Comparison of ENCODE assay signal across 1 cellular context in genomic region chr1:113048064-113048463, GRCh38.
A peak's percentile ranks its signal among the peaks of the same experiment; 100 is the strongest.
TF ChIP-seq lines count a peak whose summit lies in the region.

No MANE protein-coding gene starts in this region.

TF ChIP-seq in HepG2, 621 proteins besides CTCF, POLR2A, EP300 and RAD21 (continued from another document):
- TF ChIP-seq MNT (IDR thresholded peaks at IDR 0.05): no peak
- peak; percentile 16; the same call in 1 of the 2 replicates for TF ChIP-seq HNF4G (IDR thresholded peaks at IDR 0.05; ENCODE audit: borderline replicate concordance, low read depth, low read length)
- TF ChIP-seq HNF4G (CRISPR knock-in tag; IDR thresholded peaks at IDR 0.05; ENCODE audit: borderline replicate concordance, low read depth): no peak
- peak; percentile 19; the same call in 1 of the 2 replicates for TF ChIP-seq ARID5B (CRISPR knock-in tag; IDR thresholded peaks at IDR 0.05)
- TF ChIP-seq ZSCAN25 (CRISPR knock-in tag; IDR thresholded peaks at IDR 0.05): peak; percentile 96
- no peak for TF ChIP-seq ZNF432 (CRISPR knock-in tag; IDR thresholded peaks at IDR 0.05; ENCODE audit: borderline replicate concordance)
- TF ChIP-seq DMTF1 (CRISPR knock-in tag; IDR thresholded peaks at IDR 0.05): no peak
- TF ChIP-seq ZBTB40 (IDR thresholded peaks at IDR 0.05): no peak
- TF ChIP-seq ZBTB40 (CRISPR knock-in tag; IDR thresholded peaks at IDR 0.05): no peak
- no peak for TF ChIP-seq SOX6 (IDR thresholded peaks at IDR 0.05)
- TF ChIP-seq SOX6 (CRISPR knock-in tag; IDR thresholded peaks at IDR 0.05): no peak
- no peak for TF ChIP-seq CHCHD3 (CRISPR knock-in tag; IDR thresholded peaks at IDR 0.05)
- TF ChIP-seq FOSL2 (CRISPR knock-in tag; IDR thresholded peaks at IDR 0.05): no peak
- TF ChIP-seq ATF7-NPFF (CRISPR knock-in tag; IDR thresholded peaks at IDR 0.05; ENCODE audit: low read depth): no peak
- TF ChIP-seq SP5 (CRISPR knock-in tag; IDR thresholded peaks at IDR 0.05; ENCODE audit: borderline replicate concordance, low read depth): peak; percentile 19; the same call in 1 of the 2 replicates
- peak; percentile 64 for TF ChIP-seq HNF4A (CRISPR knock-in tag; IDR thresholded peaks at IDR 0.05)
- TF ChIP-seq RELA (CRISPR knock-in tag; IDR thresholded peaks at IDR 0.05): no peak
- no peak for TF ChIP-seq SIX1 (CRISPR knock-in tag; IDR thresholded peaks at IDR 0.05; ENCODE audit: borderline replicate concordance)
- no peak for TF ChIP-seq ZNF777 (CRISPR knock-in tag; IDR thresholded peaks at IDR 0.05)
- TF ChIP-seq NR1H2 (CRISPR knock-in tag; IDR thresholded peaks at IDR 0.05; ENCODE audit: borderline replicate concordance, low read depth): no peak
- no peak for TF ChIP-seq REL (CRISPR knock-in tag; conservative IDR thresholded peaks at IDR 0.05)
- no peak for TF ChIP-seq REPIN1 (CRISPR knock-in tag; IDR thresholded peaks at IDR 0.05; ENCODE audit: borderline replicate concordance, low read depth)
- no peak for TF ChIP-seq ZBTB10 (CRISPR knock-in tag; IDR thresholded peaks at IDR 0.05; ENCODE audit: borderline replicate concordance)
- no peak for TF ChIP-seq CEBPG (CRISPR knock-in tag; IDR thresholded peaks at IDR 0.05)
- no peak for TF ChIP-seq ZHX2 (IDR thresholded peaks at IDR 0.05; ENCODE audit: low read depth)
- TF ChIP-seq ZHX2 (CRISPR knock-in tag; IDR thresholded peaks at IDR 0.05; ENCODE audit: borderline replicate concordance): no peak
